Comparison of ENCODE assay signal across 1 cellular context in genomic region chr2:23513245-23513880, GRCh38.
TF ChIP-seq lines count a peak whose summit lies in the region.

No MANE protein-coding gene starts in this region.

TF ChIP-seq in K562, 482 proteins besides CTCF, POLR2A, EP300 and RAD21:
- TF ChIP-seq PKNOX1 (IDR thresholded peaks at IDR 0.05) (peak; percentile 46; the same call in 1 of the 2 replicates), GABPB2 (CRISPR knock-in tag; conservative IDR thresholded peaks at IDR 0.05) (no peak)
